In genomic region chr3:13223574-13224237, GRCh38 we compare ENCODE assay signal across 1 cellular context.
TF ChIP-seq lines count a peak whose summit lies in the region.

No MANE protein-coding gene starts in this region.

TF ChIP-seq in WTC11, 78 proteins besides CTCF, POLR2A, EP300 and RAD21 (continued from another document):
- TF ChIP-seq ATF6 (CRISPR knock-in tag; IDR thresholded peaks at IDR 0.05): no peak
- TF ChIP-seq ZNF532 (CRISPR knock-in tag; IDR thresholded peaks at IDR 0.05; ENCODE audit: borderline replicate concordance): no peak
- no peak for TF ChIP-seq ARID4B (CRISPR knock-in tag; IDR thresholded peaks at IDR 0.05; ENCODE audit: borderline replicate concordance)
- TF ChIP-seq ZBTB43 (CRISPR knock-in tag; IDR thresholded peaks at IDR 0.05): no peak
- TF ChIP-seq SP1 (CRISPR knock-in tag; conservative IDR thresholded peaks at IDR 0.05): no peak
- TF ChIP-seq ERG (CRISPR knock-in tag; IDR thresholded peaks at IDR 0.05): no peak
- no peak for TF ChIP-seq CBFB (CRISPR knock-in tag; IDR thresholded peaks at IDR 0.05; ENCODE audit: low read depth)
- no peak for TF ChIP-seq FOXP4 (CRISPR knock-in tag; IDR thresholded peaks at IDR 0.05)
- TF ChIP-seq ZNF396 (CRISPR knock-in tag; IDR thresholded peaks at IDR 0.05; ENCODE audit: borderline replicate concordance): no peak
- TF ChIP-seq JAZF1 (CRISPR knock-in tag; IDR thresholded peaks at IDR 0.05): no peak
- TF ChIP-seq GABPB1 (CRISPR knock-in tag; IDR thresholded peaks at IDR 0.05): no peak
- no peak for TF ChIP-seq CREB1 (CRISPR knock-in tag; IDR thresholded peaks at IDR 0.05)
- TF ChIP-seq IRF1 (CRISPR knock-in tag; IDR thresholded peaks at IDR 0.05): no peak
